25 cellular contexts compared by ENCODE assay signal in genomic region chr3:167450195-167450594, GRCh38. TPM values are rescaled to one million over a fixed set of nuclear protein-coding genes. Genes with fewer than 3 reads are reported as not detected.
DNase-seq lines count a peak whose midpoint lies in the region; ATAC-seq and TF ChIP-seq lines count a peak whose summit lies in the region.
"Had no signal": no experiment of that assay in that cellular context is flagged by ENCODE, and none has a peak within 500 bp of the region (broad histone marks: within the 10 kb centered on the region; RNA-seq: fewer than 3 reads in every experiment).

No MANE protein-coding gene starts in this region.

- H3K4me1 Mint-ChIP-seq in Caco-2 (ENCODE audit: low read depth, unreplicated experiment) = no peaks in the 10 kb centered on the region
- H3K4me1 Mint-ChIP-seq: mesothelial cell of epicardium had no signal

- peak; percentile 15 for DNase-seq in CD1c-positive myeloid dendritic cell (ENCODE audit: extremely low spot score)
- no peak for DNase-seq in cerebellum (ENCODE audit: low spot score)
- DNase-seq in Caco-2 = no peak
- no peak for DNase-seq in NCI-H1694 (lab: John Stamatoyannopoulos, UW)
- DNase-seq in A673 (ENCODE audit: low spot score) = no peak
- DNase-seq: activated CD8-positive, alpha-beta T cell treated with anti-CD3 and anti-CD28 coated beads for 36 hours; activated naive CD4-positive, alpha-beta T cell; amniotic stem cell; heart left ventricle; NCI-H1694 treated with DMSO at 0.1 percent for 48 hours; SK-N-SH; stimulated activated CD4-positive, alpha-beta T cell treated with anti-CD3 and anti-CD28 coated beads, Interleukin-15, amount 100 ng/mL, for 24 hours had no signal

- no peaks in the 10 kb centered on the region for H3K9me3 Mint-ChIP-seq in Caco-2 (ENCODE audit: unreplicated experiment)
- H3K9me3 Mint-ChIP-seq: activated CD8-positive, alpha-beta T cell treated with anti-CD3 and anti-CD28 coated beads for 36 hours; dendritic cell treated with granulocyte-macrophage colony-stimulating factor and Interleukin-4, amounts not matched to agents 40 ng/mL and 50 ng/mL, for 4 days; mesothelial cell of epicardium; WTC11 had no signal

- intact Hi-C loops in Caco-2 (cut with micrococcal nuclease; ENCODE audit: unreplicated experiment) = no loop called here
- intact Hi-C loops in A673 (cut with micrococcal nuclease; ENCODE audit: unreplicated experiment) = no loop called here

- H3K36me3 ChIP-seq in OCI-LY3 (replicated peaks; ENCODE audit: low read depth, low read length) (no peaks in the 10 kb centered on the region), Caco-2 (ENCODE audit: control insufficient read depth, insufficient read depth, low read length) (no peaks in the 10 kb centered on the region), A673 (ENCODE audit: insufficient read depth, low read length, poor library complexity, severe bottlenecking) (no peaks in the 10 kb centered on the region)
- H3K36me3 ChIP-seq: BLaER1 treated with 17β-estradiol and CSF1 and Interleukin-3, amounts not matched to agents 10 nM and 100 nM; cardiac muscle cell; heart left ventricle; suprapubic skin had no signal

- ATAC-seq in GM19395 (IDR thresholded peaks at IDR 0.05; ENCODE audit: unreplicated experiment) (peak; percentile 61), HG03469 (IDR thresholded peaks at IDR 0.05; ENCODE audit: unreplicated experiment) (peak; percentile 48)
- ATAC-seq: A549; activated CD8-positive, alpha-beta T cell treated with anti-CD3 and anti-CD28 coated beads for 36 hours; heart left ventricle; natural killer cell treated with Interleukin-12 subunit alpha and Interleukin-12 subunit beta and Interleukin-15 and Interleukin-18, amount 100 ng/mL, for 72 hours; sciatic nerve; WTC11 had no signal

- CTCF ChIA-PET in Caco-2 (lab: Charles Lee) (no interaction called here), A673 (lab: Charles Lee) (no interaction called here)

- peak overlapping the region; percentile 32 for H3K4me2 ChIP-seq in OCI-LY3 (ENCODE audit: low read length)
- H3K4me2 ChIP-seq: A549; BLaER1 treated with 17β-estradiol and CSF1 and Interleukin-3, amounts not matched to agents 10 nM and 100 nM; SK-N-SH had no signal

- H3K9me3 ChIP-seq in OCI-LY3 (ENCODE audit: insufficient read depth, low read length) (no peaks in the 10 kb centered on the region), Caco-2 (no peaks in the 10 kb centered on the region), A673 (ENCODE audit: low read depth, low read length, poor library complexity, severe bottlenecking) (no peaks in the 10 kb centered on the region)
- H3K9me3 ChIP-seq: A549; BLaER1 treated with 17β-estradiol and CSF1 and Interleukin-3, amounts not matched to agents 10 nM and 100 nM; heart left ventricle; SK-N-SH; suprapubic skin had no signal

- H3K27me3 ChIP-seq in OCI-LY3 (ENCODE audit: low read depth, low read length) (no peaks in the 10 kb centered on the region), Caco-2 (replicated peaks; ENCODE audit: control insufficient read depth, insufficient read depth, low read length) (no peaks in the 10 kb centered on the region), A673 (replicated peaks; ENCODE audit: insufficient read depth, low read depth, low read length, poor library complexity) (no peaks in the 10 kb centered on the region)
- H3K27me3 ChIP-seq: BLaER1 treated with 17β-estradiol and CSF1 and Interleukin-3, amounts not matched to agents 10 nM and 100 nM; cardiac muscle cell; heart left ventricle; suprapubic skin had no signal

- no peak overlapping the region for H3K27ac Mint-ChIP-seq in Caco-2 (ENCODE audit: unreplicated experiment)
- H3K27ac Mint-ChIP-seq: activated CD8-positive, alpha-beta T cell treated with anti-CD3 and anti-CD28 coated beads for 36 hours; dendritic cell treated with granulocyte-macrophage colony-stimulating factor and Interleukin-4, amounts not matched to agents 40 ng/mL and 50 ng/mL, for 4 days; mesothelial cell of epicardium; natural killer cell treated with Interleukin-12 subunit alpha and Interleukin-12 subunit beta and Interleukin-15 and Interleukin-18, amount 100 ng/mL, for 72 hours; WTC11 had no signal

- POLR2A ChIA-PET in Caco-2 (lab: Charles Lee) (no interaction called here), A673 (lab: Charles Lee; ENCODE audit: low non-redundant PET) (no interaction called here)

- peaks cover 3% of the 10 kb centered on the region for H3K27me3 Mint-ChIP-seq in Caco-2 (ENCODE audit: insufficient read depth, unreplicated experiment)
- H3K27me3 Mint-ChIP-seq: activated CD8-positive, alpha-beta T cell treated with anti-CD3 and anti-CD28 coated beads for 36 hours; dendritic cell treated with granulocyte-macrophage colony-stimulating factor and Interleukin-4, amounts not matched to agents 40 ng/mL and 50 ng/mL, for 4 days had no signal

- H3K4me3 ChIP-seq in OCI-LY3 (ENCODE audit: low read length) = no peak overlapping the region
- no peak overlapping the region for H3K4me3 ChIP-seq in Caco-2 (ENCODE audit: low read depth, low read length)
- no peak overlapping the region for H3K4me3 ChIP-seq in A673 (ENCODE audit: low read depth, low read length, poor library complexity, severe bottlenecking)
- H3K4me3 ChIP-seq: A549; BLaER1 treated with 17β-estradiol and CSF1 and Interleukin-3, amounts not matched to agents 10 nM and 100 nM; cardiac muscle cell; heart left ventricle; suprapubic skin had no signal

- BruUV-seq in Caco-2 (replicated peaks; lab: Mats Ljungman, UMichigan) (no TSS peak), A673 (replicated peaks; lab: Mats Ljungman, UMichigan) (no TSS peak)

- H3K9ac ChIP-seq in OCI-LY3 (ENCODE audit: low read length) = no peak overlapping the region
- H3K9ac ChIP-seq: BLaER1 treated with 17β-estradiol and CSF1 and Interleukin-3, amounts not matched to agents 10 nM and 100 nM; parathyroid adenoma; SK-N-SH had no signal

- no peaks in the 10 kb centered on the region for H4K20me1 ChIP-seq in OCI-LY3 (ENCODE audit: insufficient read depth, low read length)
- H4K20me1 ChIP-seq: BLaER1 treated with 17β-estradiol and CSF1 and Interleukin-3, amounts not matched to agents 10 nM and 100 nM had no signal

- H3K4me1 ChIP-seq in OCI-LY3 (ENCODE audit: low read length) (peaks cover 8% of the 10 kb centered on the region; the same call in 1 of the 2 replicates), Caco-2 (no peaks in the 10 kb centered on the region), A673 (ENCODE audit: insufficient read depth, low read length, poor library complexity, severe bottlenecking) (no peaks in the 10 kb centered on the region)
- H3K4me1 ChIP-seq: A549, heart left ventricle, parathyroid adenoma, suprapubic skin had no signal

- H3K4me3 Mint-ChIP-seq in Caco-2 (ENCODE audit: unreplicated experiment) = no peak overlapping the region
- H3K4me3 Mint-ChIP-seq: activated CD8-positive, alpha-beta T cell treated with anti-CD3 and anti-CD28 coated beads for 36 hours; dendritic cell treated with granulocyte-macrophage colony-stimulating factor and Interleukin-4, amounts not matched to agents 40 ng/mL and 50 ng/mL, for 4 days; mesothelial cell of epicardium; natural killer cell treated with Interleukin-12 subunit alpha and Interleukin-12 subunit beta and Interleukin-15 and Interleukin-18, amount 100 ng/mL, for 72 hours; WTC11 had no signal

- no peaks in the 10 kb centered on the region for H3K36me3 Mint-ChIP-seq in Caco-2 (ENCODE audit: insufficient read depth, unreplicated experiment)
- H3K36me3 Mint-ChIP-seq: mesothelial cell of epicardium; natural killer cell treated with Interleukin-12 subunit alpha and Interleukin-12 subunit beta and Interleukin-15 and Interleukin-18, amount 100 ng/mL, for 72 hours; WTC11 had no signal

- TF ChIP-seq CTCF in OCI-LY3 (IDR thresholded peaks at IDR 0.05; ENCODE audit: low read depth, low read length) (no peak), Caco-2 (IDR thresholded peaks at IDR 0.05; ENCODE audit: insufficient read depth in 1 of 2, low read depth in 1 of 2, low read length in 1 of 2, severe bottlenecking in 1 of 2, unreplicated experiment in 1 of 2) (no peak), A673 (conservative IDR thresholded peaks at IDR 0.05; ENCODE audit: low read depth, low read length) (no peak)

- H3K27ac ChIP-seq in OCI-LY3 (ENCODE audit: low read length) (no peak overlapping the region), A673 (ENCODE audit: low read depth, low read length, poor library complexity, severe bottlenecking) (no peak overlapping the region)
- H3K27ac ChIP-seq: A549; BLaER1 treated with 17β-estradiol and CSF1 and Interleukin-3, amounts not matched to agents 10 nM and 100 nM; cardiac muscle cell; heart left ventricle; parathyroid adenoma; suprapubic skin had no signal

- no peak overlapping the region for H2AFZ ChIP-seq in OCI-LY3 (ENCODE audit: low read depth, low read length)
- H2AFZ ChIP-seq: parathyroid adenoma had no signal

- H3K79me2 ChIP-seq in OCI-LY3 (ENCODE audit: low read length) = no peaks in the 10 kb centered on the region
- H3K79me2 ChIP-seq: parathyroid adenoma had no signal

RNA-seq across cellular contexts. Expression of gene SERPINI2, which starts 23.6 kb away (rescaled TPM):
- 10.1 TPM for total RNA-seq in cerebellum
- total RNA-seq in Caco-2 (2022) = not detected in 2 replicates
- total RNA-seq in A673 (2021) = not detected in 2 replicates
- total RNA-seq: activated CD8-positive, alpha-beta T cell treated with anti-CD3 and anti-CD28 coated beads for 36 hours; mesothelial cell of epicardium; natural killer cell treated with Interleukin-12 subunit alpha and Interleukin-12 subunit beta and Interleukin-15 and Interleukin-18, amount 100 ng/mL, for 72 hours; sciatic nerve; WTC11 had no signal
